Comparison of ENCODE assay signal across 30 cellular contexts in genomic region chr10:100151901-100152300, GRCh38.
"Had no signal": no experiment of that assay in that cellular context is flagged by ENCODE, and none has a peak within 500 bp of the region (broad histone marks: within the 10 kb centered on the region; RNA-seq: fewer than 3 reads in every experiment).

No MANE protein-coding gene starts in this region.

- FAIRE-seq: astrocyte, bronchial epithelial cell, frontal cortex had no signal

- H3K27me3 Mint-ChIP-seq: activated CD4-positive, alpha-beta memory T cell treated with anti-CD3 and anti-CD28 coated beads for 36 hours; activated CD4-positive, alpha-beta T cell treated with anti-CD3 and anti-CD28 coated beads for 36 hours; activated CD4-positive, alpha-beta T cell treated with anti-CD3 and anti-CD28 coated beads, Interleukin-2, amount 10 ng/mL, durations not matched to agents 24 days and 14 days; activated naive CD4-positive, alpha-beta T cell treated with anti-CD3 and anti-CD28 coated beads, Interleukin-2, amount 10 ng/mL, durations not matched to agents 7 days and 5 days; central memory CD8-positive, alpha-beta T cell; dendritic cell treated with granulocyte-macrophage colony-stimulating factor and Interleukin-4, amounts not matched to agents 40 ng/mL and 50 ng/mL, for 4 days had no signal

- H3K4me3 Mint-ChIP-seq: activated CD4-positive, alpha-beta memory T cell treated with anti-CD3 and anti-CD28 coated beads for 36 hours; activated CD4-positive, alpha-beta T cell treated with anti-CD3 and anti-CD28 coated beads for 36 hours; activated CD4-positive, alpha-beta T cell treated with anti-CD3 and anti-CD28 coated beads, Interleukin-2, amount 10 ng/mL, durations not matched to agents 24 days and 14 days; activated CD8-positive, alpha-beta memory T cell treated with anti-CD3 and anti-CD28 coated beads, Interleukin-2, amount 10 ng/mL, durations not matched to agents 7 days and 5 days; activated CD8-positive, alpha-beta T cell treated with anti-CD3 and anti-CD28 coated beads, Interleukin-2, amount 10 ng/mL, durations not matched to agents 7 days and 5 days; activated naive CD4-positive, alpha-beta T cell treated with anti-CD3 and anti-CD28 coated beads, Interleukin-2, amount 10 ng/mL, durations not matched to agents 7 days and 5 days; activated T-helper 1 cell treated with anti-CD3 and anti-CD28 coated beads, Interleukin-12 subunit alpha, Interleukin-12 subunit beta, Interleukin-2, Interleukin-4 antibody, amounts not matched to agents 30 ng/mL and 10 ng/mL and 1 ng/mL, durations not matched to agents 14 hours and 24 hours and 36 hours; central memory CD8-positive, alpha-beta T cell; dendritic cell treated with granulocyte-macrophage colony-stimulating factor and Interleukin-4, amounts not matched to agents 40 ng/mL and 50 ng/mL, for 4 days; endodermal cell had no signal

- H3K27ac ChIP-seq: brain microvascular endothelial cell, coronary artery, dorsolateral prefrontal cortex had no signal

- H3K4me3 ChIP-seq: coronary artery, dorsolateral prefrontal cortex had no signal

- H3K27ac Mint-ChIP-seq: activated CD4-positive, alpha-beta memory T cell treated with anti-CD3 and anti-CD28 coated beads for 36 hours; activated CD4-positive, alpha-beta T cell treated with anti-CD3 and anti-CD28 coated beads for 36 hours; activated CD4-positive, alpha-beta T cell treated with anti-CD3 and anti-CD28 coated beads, Interleukin-2, amount 10 ng/mL, durations not matched to agents 24 days and 14 days; activated CD8-positive, alpha-beta memory T cell treated with anti-CD3 and anti-CD28 coated beads, Interleukin-2, amount 10 ng/mL, durations not matched to agents 7 days and 5 days; activated CD8-positive, alpha-beta T cell treated with anti-CD3 and anti-CD28 coated beads, Interleukin-2, amount 10 ng/mL, durations not matched to agents 7 days and 5 days; activated naive CD4-positive, alpha-beta T cell treated with anti-CD3 and anti-CD28 coated beads, Interleukin-2, amount 10 ng/mL, durations not matched to agents 7 days and 5 days; activated T-helper 1 cell treated with anti-CD3 and anti-CD28 coated beads, Interleukin-12 subunit alpha, Interleukin-12 subunit beta, Interleukin-2, Interleukin-4 antibody, amounts not matched to agents 30 ng/mL and 10 ng/mL and 1 ng/mL, durations not matched to agents 14 hours and 24 hours and 36 hours; dendritic cell treated with granulocyte-macrophage colony-stimulating factor and Interleukin-4, amounts not matched to agents 40 ng/mL and 50 ng/mL, for 4 days; endodermal cell had no signal

- H3K9me3 Mint-ChIP-seq: activated CD4-positive, alpha-beta memory T cell treated with anti-CD3 and anti-CD28 coated beads for 36 hours; activated CD4-positive, alpha-beta T cell treated with anti-CD3 and anti-CD28 coated beads, Interleukin-2, amount 10 ng/mL, durations not matched to agents 24 days and 14 days; activated naive CD4-positive, alpha-beta T cell treated with anti-CD3 and anti-CD28 coated beads, Interleukin-2, amount 10 ng/mL, durations not matched to agents 7 days and 5 days; activated T-helper 1 cell treated with anti-CD3 and anti-CD28 coated beads, Interleukin-12 subunit alpha, Interleukin-12 subunit beta, Interleukin-2, Interleukin-4 antibody, amounts not matched to agents 30 ng/mL and 10 ng/mL and 1 ng/mL, durations not matched to agents 14 hours and 24 hours and 36 hours; central memory CD8-positive, alpha-beta T cell; dendritic cell treated with granulocyte-macrophage colony-stimulating factor and Interleukin-4, amounts not matched to agents 40 ng/mL and 50 ng/mL, for 4 days; endodermal cell had no signal

- DNase-seq: activated CD4-positive, alpha-beta memory T cell treated with anti-CD3 and anti-CD28 coated beads for 36 hours; activated CD4-positive, alpha-beta T cell treated with anti-CD3 and anti-CD28 coated beads for 36 hours; activated CD4-positive, alpha-beta T cell treated with anti-CD3 and anti-CD28 coated beads, Interleukin-2, amount 10 ng/mL, durations not matched to agents 24 days and 14 days; activated CD4-positive, CD25-positive, alpha-beta regulatory T cell; activated CD4-positive, CD25-positive, alpha-beta regulatory T cell treated with anti-CD3 and anti-CD28 coated beads, Interleukin-2, amount 50 U/mL, for 72 hours; activated CD8-positive, alpha-beta memory T cell treated with anti-CD3 and anti-CD28 coated beads, Interleukin-2, amount 10 ng/mL, durations not matched to agents 7 days and 5 days; activated CD8-positive, alpha-beta memory T cell treated with anti-CD3 and anti-CD28 coated beads, Interleukin-2, amount 50 U/mL, for 4 hours; activated CD8-positive, alpha-beta T cell treated with anti-CD3 and anti-CD28 coated beads, Interleukin-2, amount 10 ng/mL, durations not matched to agents 7 days and 5 days; activated gamma-delta T cell; activated naive CD4-positive, alpha-beta T cell; activated naive CD4-positive, alpha-beta T cell treated with anti-CD3 and anti-CD28 coated beads, Interleukin-2, amount 10 ng/mL, durations not matched to agents 7 days and 5 days; activated T-cell treated with anti-CD3 and anti-CD28 coated beads, Interleukin-2, amount 50 U/mL, for 1 hour; activated T-cell treated with anti-CD3 and anti-CD28 coated beads, Interleukin-2, amount 50 U/mL, for 48 hours; amniotic stem cell; anterior cingulate cortex; brain microvascular endothelial cell; dorsolateral prefrontal cortex; effector memory CD4-positive, alpha-beta T cell; endodermal cell; foreskin fibroblast; head of caudate nucleus; T-helper 2 cell had no signal

- H3K27me3 ChIP-seq: brain microvascular endothelial cell, dorsolateral prefrontal cortex had no signal

- ATAC-seq: activated CD4-positive, alpha-beta T cell treated with anti-CD3 and anti-CD28 coated beads for 36 hours; activated CD8-positive, alpha-beta memory T cell treated with anti-CD3 and anti-CD28 coated beads, Interleukin-2, amount 10 ng/mL, durations not matched to agents 7 days and 5 days; activated CD8-positive, alpha-beta T cell treated with anti-CD3 and anti-CD28 coated beads, Interleukin-2, amount 10 ng/mL, durations not matched to agents 7 days and 5 days; esophagus mucosa had no signal
